ENCODE assay signal across 22 cellular contexts in the genomic region with DNA sequence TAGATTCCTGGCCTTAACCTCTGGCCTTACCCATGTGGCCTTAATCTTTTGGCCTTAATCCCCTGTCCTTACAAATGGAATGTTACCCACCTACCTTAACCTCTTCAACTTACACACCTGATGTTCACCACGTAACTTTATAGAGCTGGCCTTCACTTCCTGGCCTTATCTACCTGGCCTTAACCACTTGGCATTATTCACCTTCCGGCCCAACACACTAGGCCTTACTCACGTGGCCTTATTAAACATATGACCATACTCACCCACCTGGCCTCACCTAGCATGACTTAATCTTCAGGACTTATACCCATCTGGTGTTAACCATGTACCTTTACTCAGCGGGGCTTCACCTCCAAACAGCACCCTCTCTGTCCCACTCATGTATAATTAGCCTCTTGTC. TPM values are rescaled to one million over a fixed set of nuclear protein-coding genes. Genes with fewer than 3 reads are reported as not detected.
DNase-seq lines count a peak whose midpoint lies in the region; ATAC-seq, FAIRE-seq and TF ChIP-seq lines count a peak whose summit lies in the region.
"Had no signal": no experiment of that assay in that cellular context is flagged by ENCODE, and none has a peak within 500 bp of the region (broad histone marks: within the 10 kb centered on the region; RNA-seq: fewer than 3 reads in every experiment).

No MANE protein-coding gene starts in this region.

- H3K9me3 Mint-ChIP-seq in chondrocyte (ENCODE audit: low read depth), result no peaks in the 10 kb centered on the region
- H3K9me3 Mint-ChIP-seq: CD14-positive monocyte; CD4-positive, alpha-beta memory T cell; CD4-positive, CD25-positive, alpha-beta regulatory T cell; CD8-positive, alpha-beta memory T cell had no signal

- ATAC-seq in body of pancreas, result peak; percentile 47
- no peak for ATAC-seq in GM21526 (IDR thresholded peaks at IDR 0.05; ENCODE audit: low FRiP score, unreplicated experiment)

- H3K27ac Mint-ChIP-seq in chondrocyte (ENCODE audit: unreplicated experiment), result no peak overlapping the region

- H3K4me1 Mint-ChIP-seq in chondrocyte (ENCODE audit: low read depth), result no peaks in the 10 kb centered on the region
- H3K4me1 Mint-ChIP-seq: CD14-positive monocyte; CD4-positive, alpha-beta memory T cell; CD4-positive, CD25-positive, alpha-beta regulatory T cell; CD8-positive, alpha-beta memory T cell had no signal

- H3K4me1 ChIP-seq in body of pancreas (peaks cover 10% of the 10 kb centered on the region), sigmoid colon (no peaks in the 10 kb centered on the region)
- H3K4me1 ChIP-seq: BE2C, BLaER1 had no signal

- intact Hi-C loops in body of pancreas (cut with DNase I) (no loop called here), sigmoid colon (cut with DNase I) (no loop called here), posterior vena cava (cut with DNase I) (no loop called here)

- peak overlapping the region in 1 of 4 donors; percentile 2 for H3K27ac ChIP-seq in body of pancreas
- H3K27ac ChIP-seq in sigmoid colon, result no peak overlapping the region
- H3K27ac ChIP-seq: BLaER1 had no signal

- H3K36me3 ChIP-seq in body of pancreas (replicated peaks in 1 of 2; ENCODE audit: insufficient read depth in 1 of 2, low read depth in 2 of 2) (no peaks in the 10 kb centered on the region), sigmoid colon (no peaks in the 10 kb centered on the region)
- H3K36me3 ChIP-seq: BE2C, BLaER1 had no signal

- H3K4me3 ChIP-seq in body of pancreas (no peak overlapping the region), sigmoid colon (no peak overlapping the region)
- H3K4me3 ChIP-seq: BLaER1 had no signal

- no peaks in the 10 kb centered on the region for H3K9me3 ChIP-seq in body of pancreas
- H3K9me3 ChIP-seq in sigmoid colon, result no peaks in the 10 kb centered on the region
- H3K9me3 ChIP-seq: BE2C, BLaER1 had no signal

- TF ChIP-seq CTCF in D721Med (IDR thresholded peaks at IDR 0.05; ENCODE audit: insufficient read depth, missing control alignments) (no peak), body of pancreas (IDR thresholded peaks at IDR 0.05) (no peak), sigmoid colon (IDR thresholded peaks at IDR 0.05) (no peak), chondrocyte (IDR thresholded peaks at IDR 0.05) (no peak)

- DNase-seq in D721Med (ENCODE audit: insufficient read length, low spot score) (no peak), NCI-H524 treated with DMSO at 0.1 percent for 48 hours (lab: John Stamatoyannopoulos, UW) (peak; percentile 50), body of pancreas (peak in 2 of 4 donors; percentile 11 to 40), sigmoid colon (peak; percentile 17), posterior vena cava (ENCODE audit: low spot score) (no peak), chondrocyte (ENCODE audit: low spot score) (no peak)
- DNase-seq: 8988T; ACHN; BE2C; C1 segment of cervical spinal cord; CD4-positive, alpha-beta memory T cell; CD4-positive, CD25-positive, alpha-beta regulatory T cell; CD8-positive, alpha-beta memory T cell; COR-L47; DMS79 treated with DMSO at 0.1 percent for 48 hours; GF-D8 had no signal

- 62 to 64% methylated on average over 4 of the region's 4 CpGs for WGBS in body of pancreas, 2 donors
- WGBS in sigmoid colon, 2 donors, result 95% methylated on average over 4 of the region's 4 CpGs

- H3K27me3 ChIP-seq in body of pancreas (no peaks in the 10 kb centered on the region), sigmoid colon (no peaks in the 10 kb centered on the region)
- H3K27me3 ChIP-seq: BE2C, BLaER1 had no signal

- no peak for TF ChIP-seq EP300 in sigmoid colon (IDR thresholded peaks at IDR 0.05)

- H3K36me3 Mint-ChIP-seq in chondrocyte (ENCODE audit: low read depth), result no peaks in the 10 kb centered on the region
- H3K36me3 Mint-ChIP-seq: CD14-positive monocyte; CD4-positive, alpha-beta memory T cell; CD4-positive, CD25-positive, alpha-beta regulatory T cell; CD8-positive, alpha-beta memory T cell had no signal

- FAIRE-seq in D721Med (lab: Jason Lieb, UNC), result peak; percentile 29
- FAIRE-seq: A204.1, G401.6, GM12891 had no signal

- no peaks in the 10 kb centered on the region for H3K27me3 Mint-ChIP-seq in chondrocyte (ENCODE audit: low read depth)
- H3K27me3 Mint-ChIP-seq: CD4-positive, alpha-beta memory T cell; CD4-positive, CD25-positive, alpha-beta regulatory T cell had no signal

- TF ChIP-seq POLR2A in body of pancreas (IDR thresholded peaks at IDR 0.05), result no peak
- TF ChIP-seq POLR2A in sigmoid colon (IDR thresholded peaks at IDR 0.05), result no peak

- H3K4me3 Mint-ChIP-seq in chondrocyte (ENCODE audit: unreplicated experiment), result no peak overlapping the region
- H3K4me3 Mint-ChIP-seq: CD14-positive monocyte; CD4-positive, alpha-beta memory T cell; CD4-positive, CD25-positive, alpha-beta regulatory T cell; CD8-positive, alpha-beta memory T cell had no signal

RNA-seq across cellular contexts. Expression of a gene that starts 41.7 kb away (rescaled TPM):
- total RNA-seq in body of pancreas (10 to 100 TPM; 10.6 to 12.9 TPM), sigmoid colon (10 to 100 TPM in 3 of 4 donors, 1 to 10 TPM in 1; 9.5 to 11.7 (median 11.3) TPM), posterior vena cava (10 to 100 TPM; 12.5 to 15.7 TPM), chondrocyte (13.2 to 15.6 TPM (median 13.8 TPM) in 3 replicates)
- 1 to 10 TPM; 3.0 to 6.6 (median 3.9) TPM for polyA plus RNA-seq in sigmoid colon

RNA-seq across cellular contexts. Expression of a gene that starts 42.2 kb away (rescaled TPM):
- total RNA-seq in body of pancreas (10 to 100 TPM; 10.9 to 11.2 TPM), sigmoid colon (10 to 100 TPM; 10.5 to 16.1 (median 13.2) TPM), posterior vena cava (1 to 10 TPM; 6.0 to 9.6 TPM), chondrocyte (11.8 to 16.4 TPM (median 15.0 TPM) in 3 replicates)
- 1 to 10 TPM; 5.2 to 6.0 (median 5.3) TPM for polyA plus RNA-seq in sigmoid colon

RNA-seq across cellular contexts. Expression of a gene that starts 54.9 kb away (rescaled TPM):
- total RNA-seq in body of pancreas (10 to 100 TPM; 18.1 to 27.0 TPM), sigmoid colon (10 to 100 TPM; 45.9 to 58.9 (median 50.5) TPM), posterior vena cava (10 to 100 TPM; 31.2 to 34.1 TPM), chondrocyte (37.6 to 43.2 TPM (median 37.9 TPM) in 3 replicates)
- 10 to 100 TPM; 29.4 to 34.0 (median 29.9) TPM for polyA plus RNA-seq in sigmoid colon

Comparison
In these comparisons a context has a peak if more than half of its experiments do, and no peak if none do; other contexts are left out.
1. DNase-seq: peak in NCI-H524 treated with DMSO at 0.1 percent for 48 hours (single experiment) and sigmoid colon (single experiment); none in D721Med (single experiment), posterior vena cava (single experiment) and chondrocyte (single experiment).